ENCODE assay signal across 8 cellular contexts in the genomic region with DNA sequence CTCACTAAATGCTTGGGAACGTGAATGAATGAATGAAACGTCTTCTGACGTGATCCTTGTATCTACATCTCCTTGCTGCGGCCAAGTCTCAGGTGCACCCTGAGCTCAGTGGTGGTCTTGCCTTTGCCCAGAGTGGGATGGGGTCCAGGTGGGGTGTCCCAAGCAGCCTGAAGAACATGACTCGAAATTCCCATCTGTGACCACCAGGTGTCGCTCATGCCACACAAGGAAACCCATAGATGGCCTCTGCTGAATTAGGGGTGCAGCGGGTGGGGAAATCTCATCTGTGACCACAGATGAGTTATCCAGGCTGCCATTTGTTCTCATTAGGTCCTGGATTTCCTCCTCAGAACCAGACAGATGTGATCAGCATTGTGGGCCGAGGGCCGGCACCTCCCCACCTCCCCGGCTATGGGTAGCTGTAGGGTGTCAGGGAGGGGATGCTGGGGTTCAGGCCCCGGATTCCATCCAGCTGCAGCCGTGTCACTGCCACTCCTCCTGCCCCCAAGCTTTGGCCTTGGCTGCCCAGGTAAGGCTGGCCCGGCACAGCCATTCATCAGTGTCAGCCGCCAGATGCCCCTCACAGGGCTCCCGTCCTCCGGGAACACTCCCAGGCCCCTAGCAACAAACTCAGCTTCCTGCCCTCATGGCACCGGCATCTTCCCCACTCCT. TPM values are rescaled to one million over a fixed set of nuclear protein-coding genes. Genes with fewer than 3 reads are reported as not detected.
DNase-seq lines count a peak whose midpoint lies in the region; ATAC-seq and TF ChIP-seq lines count a peak whose summit lies in the region.

No MANE protein-coding gene starts in this region.

- H3K4me3 Mint-ChIP-seq in T-helper 2 cell treated with Interferon-gamma antibody and Interleukin-4, amounts not matched to agents 5 μg/mL and 100 μg/mL, for 36 hours = peak overlapping the region; percentile 68

- no peaks in the 10 kb centered on the region for H3K9me3 ChIP-seq in ascending aorta

- H3K4me1 ChIP-seq in ascending aorta = peaks cover 15 to 29% of the 10 kb centered on the region in 2 donors

- H3K36me3 ChIP-seq in ascending aorta = no peaks in the 10 kb centered on the region

- peak overlapping the region; percentile 89 to 98 for H3K27ac ChIP-seq in ascending aorta

- peak; percentile 86 to 94 (median 91) for TF ChIP-seq CTCF in ascending aorta (IDR thresholded peaks at IDR 0.05)

- H3K36me3 Mint-ChIP-seq in T-helper 2 cell treated with Interferon-gamma antibody and Interleukin-4, amounts not matched to agents 5 μg/mL and 100 μg/mL, for 36 hours (ENCODE audit: low read depth) = no peaks in the 10 kb centered on the region

- H3K27ac Mint-ChIP-seq in T-helper 2 cell treated with Interferon-gamma antibody and Interleukin-4, amounts not matched to agents 5 μg/mL and 100 μg/mL, for 36 hours = peak overlapping the region; percentile 74

- intact Hi-C loops in ascending aorta (cut with DNase I) = loop anchor here (2.0 to 10.0 kb wide), 5 partner anchors 108 to 1880 kb away; partner anchors contain the start of genes SDK1 and TTYH3

- H3K4me1 Mint-ChIP-seq in T-helper 2 cell treated with Interferon-gamma antibody and Interleukin-4, amounts not matched to agents 5 μg/mL and 100 μg/mL, for 36 hours (ENCODE audit: low read depth) = peaks cover 25% of the 10 kb centered on the region

- peak; percentile 45 for DNase-seq in NCI-H345 (lab: John Stamatoyannopoulos, UW)
- no peak for DNase-seq in NCI-H345 treated with DMSO at 0.1 percent for 48 hours (lab: John Stamatoyannopoulos, UW; ENCODE audit: unreplicated experiment)
- DNase-seq in LoVo (ENCODE audit: low spot score) = peak; percentile 55
- peak; percentile 54 for DNase-seq in T-helper 2 cell treated with Interferon-gamma antibody and Interleukin-4, amounts not matched to agents 5 μg/mL and 100 μg/mL, for 36 hours (ENCODE audit: low spot score)
- peak in 1 of 2 donors; percentile 90 for DNase-seq in ascending aorta (ENCODE audit: low spot score in 2 of 2)
- DNase-seq in hypothalamus (lab: John Stamatoyannopoulos, UW) = peak in 38 of 51 donors; percentile 8 to 72 (median 42)
- peak; percentile 63 to 72 (median 65) for DNase-seq in stimulated activated CD4-positive, alpha-beta T cell treated with anti-CD3 and anti-CD28 coated beads, Interleukin-12 subunit alpha, Interleukin-12 subunit beta, amount 100 ng/mL, for 48 hours (ENCODE audit: low read depth in 2 of 3, low spot score in 1 of 3)

- no peak overlapping the region for H3K4me3 ChIP-seq in ascending aorta

- no peaks in the 10 kb centered on the region for H3K9me3 Mint-ChIP-seq in T-helper 2 cell treated with Interferon-gamma antibody and Interleukin-4, amounts not matched to agents 5 μg/mL and 100 μg/mL, for 36 hours

- no peaks in the 10 kb centered on the region for H3K27me3 ChIP-seq in ascending aorta

- no peak for ATAC-seq in HG02970 (IDR thresholded peaks at IDR 0.05; ENCODE audit: low FRiP score, unreplicated experiment)

- peaks cover 2% of the 10 kb centered on the region for H3K27me3 Mint-ChIP-seq in T-helper 2 cell treated with Interferon-gamma antibody and Interleukin-4, amounts not matched to agents 5 μg/mL and 100 μg/mL, for 36 hours (ENCODE audit: low read depth)

RNA-seq across cellular contexts. Expression of gene GNA12, which starts 21.0 kb away (rescaled TPM):
- 61.0 TPM for total RNA-seq in ascending aorta
